In genomic region chr19:3178973-3179738, GRCh38 we compare ENCODE assay signal across 9 cellular contexts. TPM values are rescaled to one million over a fixed set of nuclear protein-coding genes. Genes with fewer than 3 reads are reported as not detected.
DNase-seq lines count a peak whose midpoint lies in the region; ATAC-seq and TF ChIP-seq lines count a peak whose summit lies in the region.
"Had no signal": no experiment of that assay in that cellular context is flagged by ENCODE, and none has a peak within 500 bp of the region (broad histone marks: within the 10 kb centered on the region; RNA-seq: fewer than 3 reads in every experiment).

No MANE protein-coding gene starts in this region.

- CTCF ChIA-PET in naive thymus-derived CD4-positive, alpha-beta T cell (lab: Charles Lee) = interaction anchor here (0.6 to 1.2 kb wide), 2 partner anchors 33 to 103 kb away, joined by 3 to 5 read pairs; no protein-coding TSS in a partner anchor

- peak overlapping the region; percentile 95 to 100 (median 98) for H3K4me3 Mint-ChIP-seq in naive thymus-derived CD4-positive, alpha-beta T cell

- peak overlapping the region; percentile 86 for H3K27ac ChIP-seq in DND-41 (ENCODE audit: low read length)
- peak overlapping the region; percentile 88 for H3K27ac ChIP-seq in naive thymus-derived CD4-positive, alpha-beta T cell (ENCODE audit: low read depth, low read length)

- ATAC-seq in DND-41 (ENCODE audit: insufficient read depth, low read depth) (peak; percentile 22), HG02678 (IDR thresholded peaks at IDR 0.05; ENCODE audit: unreplicated experiment) (peak; percentile 14), HG02571 (IDR thresholded peaks at IDR 0.05; ENCODE audit: unreplicated experiment) (no peak)
- peak; percentile 15 for ATAC-seq in naive thymus-derived CD4-positive, alpha-beta T cell

- H3K27ac Mint-ChIP-seq in naive thymus-derived CD4-positive, alpha-beta T cell = peak overlapping the region; percentile 88 to 100 (median 91)

- POLR2A ChIA-PET in naive thymus-derived CD4-positive, alpha-beta T cell (lab: Charles Lee) = interaction anchor here (0.5 to 2.0 kb wide), 9 partner anchors 9 to 1434 kb away, joined by 3 to 10 read pairs (median 3); no protein-coding TSS in a partner anchor

- intact Hi-C loops in naive thymus-derived CD4-positive, alpha-beta T cell (cut with micrococcal nuclease) = loop anchor here (1.0 to 5.0 kb wide), 6 partner anchors 16 to 702 kb away; partner anchors contain the start of genes GADD45B (in 1 of the 2) and GNA15 (in 1 of the 2)

- peak overlapping the region; percentile 66; the same call in 1 of the 2 replicates for H2AFZ ChIP-seq in DND-41 (ENCODE audit: low read depth, low read length)

- H3K27me3 ChIP-seq in DND-41 (ENCODE audit: insufficient read depth, low read length, poor library complexity) = no peaks in the 10 kb centered on the region
- H3K27me3 ChIP-seq in naive thymus-derived CD4-positive, alpha-beta T cell (ENCODE audit: control insufficient read depth in 2 of 2, insufficient read depth in 2 of 2, low read length in 2 of 2) = no peaks in the 10 kb centered on the region

- DNase-seq in DND-41 (no peak), NCI-H2196 treated with DMSO at 0.1 percent for 48 hours (lab: John Stamatoyannopoulos, UW; ENCODE audit: unreplicated experiment) (no peak), activated gamma-delta T cell treated with Interleukin-2 at 50 U/mL for 16 hours (no peak), iPS-NIHi11 (ENCODE audit: low spot score) (no peak)
- peak; percentile 58 to 67 for DNase-seq in activated T-cell treated with anti-CD3 and anti-CD28 coated beads, Interleukin-2, amount 50 U/mL, for 48 hours
- peak in 2 of 9 donors; percentile 31 to 45 for DNase-seq in naive thymus-derived CD4-positive, alpha-beta T cell

- peak; percentile 16 for TF ChIP-seq CTCF in DND-41 (IDR thresholded peaks at IDR 0.05; ENCODE audit: borderline replicate concordance, extremely low read depth, low read length, poor library complexity, severe bottlenecking)

- H3K27me3 Mint-ChIP-seq in naive thymus-derived CD4-positive, alpha-beta T cell = no peaks in the 10 kb centered on the region

- peak overlapping the region; percentile 96 for H3K4me2 ChIP-seq in DND-41 (ENCODE audit: insufficient read depth, low read length)

- peaks cover 34% of the 10 kb centered on the region for H3K36me3 ChIP-seq in DND-41 (ENCODE audit: insufficient read depth, low read length)
- peaks cover 0 to 38% (median 12%) of the 10 kb centered on the region in 3 experiments for H3K36me3 ChIP-seq in naive thymus-derived CD4-positive, alpha-beta T cell (ENCODE audit: control insufficient read depth in 2 of 3, insufficient read depth in 3 of 3, low read length in 3 of 3)

- H3K9me3 Mint-ChIP-seq in naive thymus-derived CD4-positive, alpha-beta T cell = peaks cover 0 to 3% (median 0%) of the 10 kb centered on the region in 11 donors

- peaks cover 68% of the 10 kb centered on the region for H3K79me2 ChIP-seq in DND-41 (ENCODE audit: insufficient read depth, low read length)

- H4K20me1 ChIP-seq in DND-41 (ENCODE audit: insufficient read depth, low read length) = peaks cover 34% of the 10 kb centered on the region

- H3K4me1 ChIP-seq in DND-41 (ENCODE audit: insufficient read depth, low read length) = peaks cover 53% of the 10 kb centered on the region
- H3K4me1 ChIP-seq in naive thymus-derived CD4-positive, alpha-beta T cell (ENCODE audit: control insufficient read depth in 2 of 2, insufficient read depth in 2 of 2, low read length in 2 of 2) = peaks cover 39 to 43% of the 10 kb centered on the region in 2 donors

- H3K4me1 Mint-ChIP-seq in naive thymus-derived CD4-positive, alpha-beta T cell = peaks cover 11 to 38% (median 31%) of the 10 kb centered on the region in 7 donors

- no peaks in the 10 kb centered on the region for H3K9me3 ChIP-seq in DND-41 (ENCODE audit: insufficient read depth, low read length, severe bottlenecking)
- no peaks in the 10 kb centered on the region for H3K9me3 ChIP-seq in naive thymus-derived CD4-positive, alpha-beta T cell (ENCODE audit: control insufficient read depth in 2 of 3, low read length in 3 of 3)

- peaks cover 0 to 47% (median 14%) of the 10 kb centered on the region in 5 donors for H3K36me3 Mint-ChIP-seq in naive thymus-derived CD4-positive, alpha-beta T cell

- peak overlapping the region; percentile 55 to 82 for H3K4me3 ChIP-seq in DND-41 (ENCODE audit: low read depth in 1 of 2, low read length in 2 of 2)
- H3K4me3 ChIP-seq in naive thymus-derived CD4-positive, alpha-beta T cell (ENCODE audit: low read length) = peak overlapping the region; percentile 96

- peak overlapping the region; percentile 91 for H3K9ac ChIP-seq in DND-41 (ENCODE audit: low read depth, low read length)

RNA-seq across cellular contexts. Expression of gene S1PR4, which starts 0.6 kb away (rescaled TPM):
- 100 to 1,000 TPM in 3 of 5 experiments, 10 to 100 TPM in 2; 61.0 to 238 (median 181) TPM for total RNA-seq in naive thymus-derived CD4-positive, alpha-beta T cell
- 100 to 1,000 TPM; 332 to 589 TPM for polyA plus RNA-seq in naive thymus-derived CD4-positive, alpha-beta T cell

RNA-seq across cellular contexts. Expression of gene NCLN, which starts 6.6 kb away (rescaled TPM):
- total RNA-seq in naive thymus-derived CD4-positive, alpha-beta T cell = 10 to 100 TPM; 45.4 to 64.7 (median 53.7) TPM
- polyA plus RNA-seq in naive thymus-derived CD4-positive, alpha-beta T cell = 10 to 100 TPM; 19.9 to 48.1 TPM

RNA-seq across cellular contexts. Expression of gene GNA15, which starts 43.3 kb away (rescaled TPM):
- 100 to 1,000 TPM in 1 of 5 experiments, 10 to 100 TPM in 1, 1 to 10 TPM in 1, under 1 TPM in 2; 0.73 to 131 (median 6.6) TPM for total RNA-seq in naive thymus-derived CD4-positive, alpha-beta T cell
- under 1 TPM in 1 of 2 donors, not detected in 1; 0.09 TPM for polyA plus RNA-seq in naive thymus-derived CD4-positive, alpha-beta T cell

RNA-seq across cellular contexts. Expression of gene CELF5, which starts 45.3 kb away (rescaled TPM):
- total RNA-seq in naive thymus-derived CD4-positive, alpha-beta T cell = under 1 TPM; 0.16 to 0.27 (median 0.17) TPM
- not detected for polyA plus RNA-seq in naive thymus-derived CD4-positive, alpha-beta T cell
- total RNA-seq: HT1080 had no signal

Comparison
In these comparisons a context has a peak if more than half of its experiments do, and no peak if none do; other contexts are left out.
1. DNase-seq: peak in activated T-cell treated with anti-CD3 and anti-CD28 coated beads, Interleukin-2, amount 50 U/mL, for 48 hours (2 of 2); none in DND-41 (single experiment), NCI-H2196 treated with DMSO at 0.1 percent for 48 hours (single experiment), activated gamma-delta T cell treated with Interleukin-2 at 50 U/mL for 16 hours (single experiment) and iPS-NIHi11 (single experiment).